Comparison of ENCODE assay signal across 20 cellular contexts in genomic region chr6:46953921-46954320, GRCh38. TPM values are rescaled to one million over a fixed set of nuclear protein-coding genes. Genes with fewer than 3 reads are reported as not detected.
"Had no signal": no experiment of that assay in that cellular context is flagged by ENCODE, and none has a peak within 500 bp of the region (broad histone marks: within the 10 kb centered on the region; RNA-seq: fewer than 3 reads in every experiment).

No MANE protein-coding gene starts in this region.

- ATAC-seq: activated CD8-positive, alpha-beta T cell treated with anti-CD3 and anti-CD28 coated beads, Interleukin-2, amount 10 ng/mL, durations not matched to agents 7 days and 5 days; activated T-cell treated with anti-CD3 and anti-CD28 coated beads, Interleukin-2, amount 50 U/mL, for 4 hours; body of pancreas; gastroesophageal sphincter; left colon; naive thymus-derived CD8-positive, alpha-beta T cell had no signal

- H3K27me3 ChIP-seq: body of pancreas, colonic mucosa, hepatocyte, ovary, sigmoid colon, tibial nerve, vagina had no signal

- H3K36me3 ChIP-seq: colonic mucosa, gastroesophageal sphincter, ovary, sigmoid colon, tibial nerve, vagina had no signal

- H3K4me3 ChIP-seq: body of pancreas, colonic mucosa, hepatocyte, ovary, sigmoid colon had no signal

- H3K4me1 ChIP-seq: body of pancreas, colonic mucosa, gastroesophageal sphincter, sigmoid colon, vagina had no signal

- DNase-seq: activated CD4-positive, alpha-beta T cell treated with anti-CD3 and anti-CD28 coated beads, Interleukin-2, amount 10 ng/mL, durations not matched to agents 24 days and 14 days; activated CD8-positive, alpha-beta memory T cell treated with anti-CD3 and anti-CD28 coated beads, Interleukin-2, amount 50 U/mL, for 4 hours; activated CD8-positive, alpha-beta T cell treated with anti-CD3 and anti-CD28 coated beads, Interleukin-2, amount 10 ng/mL, durations not matched to agents 7 days and 5 days; activated naive CD4-positive, alpha-beta T cell treated with anti-CD3 and anti-CD28 coated beads for 36 hours; activated T-cell treated with anti-CD3 and anti-CD28 coated beads, Interleukin-2, amount 50 U/mL, for 4 hours; body of pancreas; colonic mucosa; left colon; mesenchymal stem cell; naive thymus-derived CD8-positive, alpha-beta T cell; ovary; sigmoid colon; stimulated activated naive CD4-positive, alpha-beta T cell; substantia nigra; T1000 had no signal

- H3K27ac ChIP-seq: body of pancreas, colonic mucosa, hepatocyte, ovary, tibial nerve, vagina had no signal

- H3K9me3 ChIP-seq: body of pancreas, colonic mucosa, gastroesophageal sphincter, ovary, sigmoid colon, tibial nerve, vagina had no signal

RNA-seq across cellular contexts. Expression of gene ADGRF5, which starts 32.2 kb away (rescaled TPM):
- total RNA-seq: activated CD4-positive, alpha-beta T cell treated with anti-CD3 and anti-CD28 coated beads, Interleukin-2, amount 10 ng/mL, durations not matched to agents 24 days and 14 days; activated CD8-positive, alpha-beta T cell treated with anti-CD3 and anti-CD28 coated beads, Interleukin-2, amount 10 ng/mL, durations not matched to agents 7 days and 5 days; activated naive CD4-positive, alpha-beta T cell treated with anti-CD3 and anti-CD28 coated beads for 36 hours; naive thymus-derived CD8-positive, alpha-beta T cell; T-helper 1 cell treated with Interleukin-12 subunit alpha and Interleukin-12 subunit beta and Interleukin-4 antibody, amounts not matched to agents 30 ng/mL and 1 ng/mL, for 36 hours had no signal
- polyA plus RNA-seq: naive thymus-derived CD8-positive, alpha-beta T cell had no signal
